In genomic region chr1:19343617-19344350, GRCh38 we compare ENCODE assay signal across 7 cellular contexts.
"Had no signal": no experiment of that assay in that cellular context is flagged by ENCODE, and none has a peak within 500 bp of the region (broad histone marks: within the 10 kb centered on the region; RNA-seq: fewer than 3 reads in every experiment).

No MANE protein-coding gene starts in this region.

- H3K36me3 Mint-ChIP-seq: natural killer cell had no signal

- H3K9me3 ChIP-seq: ascending aorta, colonic mucosa, SJSA1, tibial artery had no signal

- H3K4me3 Mint-ChIP-seq: central memory CD8-positive, alpha-beta T cell; natural killer cell had no signal

- H3K4me1 ChIP-seq: colonic mucosa, SJSA1 had no signal

- H3K27ac ChIP-seq: colonic mucosa, SJSA1, tibial artery had no signal

- H3K9me3 Mint-ChIP-seq: central memory CD8-positive, alpha-beta T cell; natural killer cell had no signal

- H3K27me3 Mint-ChIP-seq: central memory CD8-positive, alpha-beta T cell had no signal

- H3K27me3 ChIP-seq: ascending aorta, colonic mucosa, SJSA1, tibial artery had no signal

- H3K4me3 ChIP-seq: ascending aorta, colonic mucosa, SJSA1, tibial artery had no signal

- H3K27ac Mint-ChIP-seq: natural killer cell had no signal

- DNase-seq: SW 1271 had no signal
